Comparison of ENCODE assay signal across 8 cellular contexts in genomic region chr4:118352843-118353373, GRCh38. TPM values are rescaled to one million over a fixed set of nuclear protein-coding genes. Genes with fewer than 3 reads are reported as not detected.
A peak's percentile ranks its signal among the peaks of the same experiment; 100 is the strongest.
DNase-seq lines count a peak whose midpoint lies in the region; ATAC-seq and TF ChIP-seq lines count a peak whose summit lies in the region.

PRSS12 (minus strand) TSS chr4:118353003; CDS start chr4:118352720, 283 bp downstream.

- peak within 1 kb of the TSS; percentile 71 for H2AK5ac ChIP-seq in neuronal stem cell (ENCODE audit: low read depth, low read length)

- H3K9me3 ChIP-seq in OCI-LY7 (ENCODE audit: low read length): no peaks in the 10 kb centered on the region
- H3K9me3 ChIP-seq in neuronal stem cell (replicated peaks in 1 of 2; ENCODE audit: control insufficient read depth in 2 of 2, insufficient read depth in 1 of 2, low read depth in 1 of 2, low read length in 2 of 2): no peaks in the 10 kb centered on the region
- H3K9me3 ChIP-seq in transverse colon: no peaks in the 10 kb centered on the region

- no peak for TF ChIP-seq EP300 in transverse colon (IDR thresholded peaks at IDR 0.05; ENCODE audit: low read depth)

- no peaks in the 10 kb centered on the region for H3K79me2 ChIP-seq in OCI-LY7 (ENCODE audit: insufficient read depth, low read depth, low read length)

- no peaks in the 10 kb centered on the region for H3K79me1 ChIP-seq in neuronal stem cell (ENCODE audit: low read depth, low read length)

- peak; percentile 34; the same call in 1 of the 2 replicates for TF ChIP-seq CTCF in OCI-LY7 (conservative IDR thresholded peaks at IDR 0.05; ENCODE audit: low read length)
- peak; percentile 71 for TF ChIP-seq CTCF in foreskin fibroblast (IDR thresholded peaks at IDR 0.05; ENCODE audit: low read depth, low read length)
- peak; percentile 58 to 90 (median 83) for TF ChIP-seq CTCF in transverse colon (IDR thresholded peaks at IDR 0.05)

- in situ Hi-C loops in transverse colon (cut with MboI; ENCODE audit: low pct_ligation_motif_present in 1 of 4, low pct_unique_long_range_greater_than_20kb in 1 of 4, low sequenced_read_pairs in 3 of 4): no loop called here

- TF ChIP-seq POLR2A in transverse colon (IDR thresholded peaks at IDR 0.05): no peak

- H3K27me3 Mint-ChIP-seq in activated T-helper 17 cell treated with anti-CD3 and anti-CD28 coated beads, Interleukin-2, amount 50 U/mL, for 72 hours: peaks cover 61% of the 10 kb centered on the region

- no peak within 1 kb of the TSS for H2BK5ac ChIP-seq in neuronal stem cell (ENCODE audit: low read length)

- peak within 1 kb of the TSS; percentile 53 for H3K23ac ChIP-seq in neuronal stem cell (ENCODE audit: low read depth, low read length, poor library complexity)

- BruUV-seq in OCI-LY7 (replicated peaks; lab: Mats Ljungman, UMichigan): no TSS peak

- peak within 1 kb of the TSS; percentile 84 for H3K4me3 Mint-ChIP-seq in activated T-helper 17 cell treated with anti-CD3 and anti-CD28 coated beads, Interleukin-2, amount 50 U/mL, for 72 hours

- peak; percentile 99 for ATAC-seq in GM19438 (IDR thresholded peaks at IDR 0.05; ENCODE audit: low read depth, unreplicated experiment)
- ATAC-seq in HG03457 (IDR thresholded peaks at IDR 0.05; ENCODE audit: unreplicated experiment): peak; percentile 98
- ATAC-seq in activated T-helper 17 cell treated with anti-CD3 and anti-CD28 coated beads, Interleukin-2, amount 50 U/mL, for 72 hours (replicated peaks): peak; percentile 96

- H3K4me1 ChIP-seq in OCI-LY7 (ENCODE audit: insufficient read depth, low read length, poor library complexity, severe bottlenecking) (no peaks in the 10 kb centered on the region), neuronal stem cell (ENCODE audit: control insufficient read depth in 2 of 2, insufficient read depth in 1 of 2, low read depth in 1 of 2, low read length in 2 of 2) (peaks cover 2% of the 10 kb centered on the region in 2 donors), transverse colon (peaks cover 3 to 33% (median 7%) of the 10 kb centered on the region in 4 donors)

- no peak within 1 kb of the TSS for H3K14ac ChIP-seq in neuronal stem cell (ENCODE audit: low read length)

- H3K9me3 Mint-ChIP-seq in activated T-helper 17 cell treated with anti-CD3 and anti-CD28 coated beads, Interleukin-2, amount 50 U/mL, for 72 hours: no peaks in the 10 kb centered on the region

- H3K27ac ChIP-seq in OCI-LY7 (ENCODE audit: low read depth, low read length, poor library complexity, severe bottlenecking): no peak within 1 kb of the TSS
- H3K27ac ChIP-seq in neuronal stem cell (replicated peaks; ENCODE audit: low read length): no peak within 1 kb of the TSS
- peak within 1 kb of the TSS; percentile 72 to 85 (median 83) for H3K27ac ChIP-seq in transverse colon

- H3K36me3 ChIP-seq in OCI-LY7 (ENCODE audit: insufficient read depth, low read length): no peaks in the 10 kb centered on the region
- H3K36me3 ChIP-seq in neuronal stem cell (replicated peaks in 1 of 2; ENCODE audit: control insufficient read depth in 2 of 2, insufficient read depth in 2 of 2, low read length in 2 of 2): no peaks in the 10 kb centered on the region
- no peaks in the 10 kb centered on the region for H3K36me3 ChIP-seq in transverse colon

- H2AFZ ChIP-seq in OCI-LY7 (ENCODE audit: low read length): no peak within 1 kb of the TSS
- peak within 1 kb of the TSS; percentile 96 for H2AFZ ChIP-seq in neuronal stem cell (ENCODE audit: low read length)

- H3K27ac Mint-ChIP-seq in activated T-helper 17 cell treated with anti-CD3 and anti-CD28 coated beads, Interleukin-2, amount 50 U/mL, for 72 hours: peak within 1 kb of the TSS; percentile 43

- no peak within 1 kb of the TSS for H3K4me3 ChIP-seq in OCI-LY7 (ENCODE audit: low read depth, low read length, poor library complexity, severe bottlenecking)
- H3K4me3 ChIP-seq in foreskin fibroblast (ENCODE audit: low read depth in 1 of 2, low read length in 2 of 2): peak within 1 kb of the TSS; percentile 70 to 81
- H3K4me3 ChIP-seq in neuronal stem cell (ENCODE audit: low read length in 2 of 2): peak within 1 kb of the TSS; percentile 45 to 82
- peak within 1 kb of the TSS; percentile 47 to 68 (median 49) for H3K4me3 ChIP-seq in transverse colon

- CTCF ChIA-PET in OCI-LY7 (lab: Charles Lee; ENCODE audit: unreplicated experiment): no interaction called here

- no peaks in the 10 kb centered on the region for H4K20me1 ChIP-seq in OCI-LY7 (ENCODE audit: insufficient read depth, low read length)

- H3K9me2 ChIP-seq in OCI-LY7 (ENCODE audit: insufficient read depth, low read length): no peaks in the 10 kb centered on the region

- peak within 1 kb of the TSS; percentile 54 for H4K8ac ChIP-seq in neuronal stem cell (ENCODE audit: low read depth, low read length)

- intact Hi-C loops in OCI-LY7 (cut with micrococcal nuclease; ENCODE audit: unreplicated experiment) (no loop called here), transverse colon (cut with DNase I; ENCODE audit: low total_unique reads) (loop anchor here (5.0 kb wide), 1 partner anchor 71 kb away; no protein-coding TSS in a partner anchor)

- H2BK120ac ChIP-seq in neuronal stem cell (ENCODE audit: low read depth, low read length): peak within 1 kb of the TSS; percentile 69

- no peak within 1 kb of the TSS for H3K4ac ChIP-seq in neuronal stem cell (ENCODE audit: low read length)

- H3K4me2 ChIP-seq in OCI-LY7 (ENCODE audit: low read length) (no peak within 1 kb of the TSS), neuronal stem cell (ENCODE audit: insufficient read depth, low read length, poor library complexity, severe bottlenecking) (peak within 1 kb of the TSS; percentile 74)

- peaks cover 7% of the 10 kb centered on the region for H3K4me1 Mint-ChIP-seq in activated T-helper 17 cell treated with anti-CD3 and anti-CD28 coated beads, Interleukin-2, amount 50 U/mL, for 72 hours

- H2BK15ac ChIP-seq in neuronal stem cell (ENCODE audit: low read length): no peak within 1 kb of the TSS

- WGBS in neuronal stem cell (ENCODE audit: extremely low coverage in 2 of 2, insufficient read length in 2 of 2, insufficient replicate concordance in 1 of 2), 2 donors: no CpG with 5 or more reads among the region's 53 CpGs
- WGBS in transverse colon (ENCODE audit: low coverage in 1 of 2), 2 donors: 0% methylated on average over 18 of the region's 53 CpGs; no CpG with 5 or more reads in 1 of the 2 donors

- H4K91ac ChIP-seq in neuronal stem cell (ENCODE audit: low read depth, low read length, poor library complexity): no peak within 1 kb of the TSS

- DNase-seq in COLO668 (lab: John Stamatoyannopoulos, UW; ENCODE audit: unreplicated experiment): peak; percentile 88
- no peak for DNase-seq in OCI-LY7 (ENCODE audit: low spot score)
- DNase-seq in foreskin fibroblast: peak; percentile 79 to 95
- DNase-seq in neuronal stem cell (ENCODE audit: low spot score): peak; percentile 77
- peak; percentile 85 for DNase-seq in transverse colon

- peak within 1 kb of the TSS; percentile 86 for H3K9ac ChIP-seq in neuronal stem cell (ENCODE audit: low read depth, low read length, poor library complexity)

- no peak within 1 kb of the TSS for H2BK12ac ChIP-seq in neuronal stem cell (ENCODE audit: low read length)

- POLR2A ChIA-PET in OCI-LY7 (lab: Charles Lee): no interaction called here

- peak within 1 kb of the TSS; percentile 89 for H3K18ac ChIP-seq in neuronal stem cell (ENCODE audit: low read length)

- H3K27me3 ChIP-seq in neuronal stem cell (ENCODE audit: control insufficient read depth in 3 of 3, insufficient read depth in 3 of 3, low read depth in 1 of 3, low read length in 3 of 3) (peaks cover 9 to 72% (median 19%) of the 10 kb centered on the region in 3 experiments), transverse colon (peaks cover 37% of the 10 kb centered on the region)

- peaks cover 4% of the 10 kb centered on the region for H3K36me3 Mint-ChIP-seq in activated T-helper 17 cell treated with anti-CD3 and anti-CD28 coated beads, Interleukin-2, amount 50 U/mL, for 72 hours (ENCODE audit: low read depth)

RNA-seq across cellular contexts. Expression of gene PRSS12, which starts in this region (rescaled TPM):
- total RNA-seq in OCI-LY7 (2014; rRNA removed; shearing (Covaris generic)): not detected in 2 replicates
- total RNA-seq in OCI-LY7 (2022): not detected in 2 replicates
- not detected for total RNA-seq in activated T-helper 17 cell treated with anti-CD3 and anti-CD28 coated beads, Interleukin-2, amount 50 U/mL, for 72 hours
- 0.74 TPM for polyA plus RNA-seq in neuronal stem cell (2013, experiment 1 of 2)
- 0.75 TPM for polyA plus RNA-seq in neuronal stem cell (2013, experiment 2 of 2)
- 100 to 1,000 TPM in 1 of 4 donors, 10 to 100 TPM in 3; 58.0 to 146 (median 84.3) TPM for total RNA-seq in transverse colon

Comparison
In these comparisons a context has a peak if more than half of its experiments do, and no peak if none do; other contexts are left out.
1. RNA of gene PRSS12 (total RNA-seq): 58.0 to 146 TPM in transverse colon; not detected in activated T-helper 17 cell treated with anti-CD3 and anti-CD28 coated beads, Interleukin-2, amount 50 U/mL, for 72 hours and not detected in OCI-LY7; every median in the first group is over 10 times any median in the second.
2. Peak in ATAC-seq in activated T-helper 17 cell treated with anti-CD3 and anti-CD28 coated beads, Interleukin-2, amount 50 U/mL, for 72 hours; RNA of the gene not detected or under 1 TPM.
3. H3K27ac ChIP-seq: peak in transverse colon (4 of 4); none in OCI-LY7 (single experiment) and neuronal stem cell (single experiment).
4. Peak in every context shown above with its lines, with median percentiles within 50 percentile points of each other: ATAC-seq and CTCF ChIP-seq.